In the genomic region with DNA sequence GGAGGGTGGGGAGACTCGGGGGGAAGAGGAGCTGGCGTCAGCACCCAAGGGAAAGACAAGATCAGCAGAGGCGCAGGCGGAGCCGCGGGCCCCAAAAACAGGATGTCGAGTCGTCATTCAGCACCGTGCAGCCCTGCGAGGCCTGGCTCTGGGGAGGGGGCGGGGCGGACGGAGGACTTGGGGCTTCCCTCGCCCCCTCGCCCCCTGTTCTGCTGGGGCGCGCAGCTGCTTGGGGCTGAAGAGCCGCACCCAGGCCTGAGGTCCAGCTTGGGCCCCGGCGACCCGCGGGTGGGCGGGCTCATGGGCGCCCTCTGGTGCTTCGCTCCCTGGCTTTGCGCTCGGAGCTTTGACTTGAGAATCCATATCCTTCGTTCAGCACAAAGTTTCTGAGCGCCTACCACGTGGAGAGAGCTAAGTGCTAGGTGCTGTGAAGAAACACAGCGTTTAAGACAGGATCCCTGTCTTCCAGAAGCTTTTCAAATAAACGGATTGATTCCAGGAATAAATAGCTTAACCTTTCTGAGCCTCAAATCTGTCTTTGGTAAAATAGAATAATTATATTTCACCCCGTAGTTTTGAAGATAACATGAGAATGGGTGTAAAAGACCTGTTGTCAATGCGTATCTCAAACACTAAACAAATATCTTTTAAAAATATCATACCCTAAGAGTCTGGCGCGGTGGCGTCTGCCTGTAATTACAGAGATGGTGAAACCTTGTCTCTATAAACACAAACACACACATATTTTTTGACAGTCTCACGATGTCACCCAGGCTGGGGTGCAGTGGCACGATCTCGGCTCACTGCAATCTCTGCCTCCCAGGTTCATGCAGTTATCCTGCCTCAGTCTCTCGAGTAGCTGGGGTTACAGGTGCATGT, we compare ENCODE assay signal across 1 cellular context.
TF ChIP-seq lines count a peak whose summit lies in the region.

No MANE protein-coding gene starts in this region.

TF ChIP-seq in HepG2, 621 proteins besides CTCF, POLR2A, EP300 and RAD21 (continued from another document and continues in another):
- TF ChIP-seq, protein P1, sequence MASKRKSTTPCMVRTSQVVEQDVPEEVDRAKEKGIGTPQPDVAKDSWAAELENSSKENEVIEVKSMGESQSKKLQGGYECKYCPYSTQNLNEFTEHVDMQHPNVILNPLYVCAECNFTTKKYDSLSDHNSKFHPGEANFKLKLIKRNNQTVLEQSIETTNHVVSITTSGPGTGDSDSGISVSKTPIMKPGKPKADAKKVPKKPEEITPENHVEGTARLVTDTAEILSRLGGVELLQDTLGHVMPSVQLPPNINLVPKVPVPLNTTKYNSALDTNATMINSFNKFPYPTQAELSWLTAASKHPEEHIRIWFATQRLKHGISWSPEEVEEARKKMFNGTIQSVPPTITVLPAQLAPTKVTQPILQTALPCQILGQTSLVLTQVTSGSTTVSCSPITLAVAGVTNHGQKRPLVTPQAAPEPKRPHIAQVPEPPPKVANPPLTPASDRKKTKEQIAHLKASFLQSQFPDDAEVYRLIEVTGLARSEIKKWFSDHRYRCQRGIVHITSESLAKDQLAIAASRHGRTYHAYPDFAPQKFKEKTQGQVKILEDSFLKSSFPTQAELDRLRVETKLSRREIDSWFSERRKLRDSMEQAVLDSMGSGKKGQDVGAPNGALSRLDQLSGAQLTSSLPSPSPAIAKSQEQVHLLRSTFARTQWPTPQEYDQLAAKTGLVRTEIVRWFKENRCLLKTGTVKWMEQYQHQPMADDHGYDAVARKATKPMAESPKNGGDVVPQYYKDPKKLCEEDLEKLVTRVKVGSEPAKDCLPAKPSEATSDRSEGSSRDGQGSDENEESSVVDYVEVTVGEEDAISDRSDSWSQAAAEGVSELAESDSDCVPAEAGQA (IDR thresholded peaks at IDR 0.05; ENCODE audit: low read depth), result no peak
- TF ChIP-seq, protein P1 (CRISPR knock-in tag; IDR thresholded peaks at IDR 0.05; ENCODE audit: borderline replicate concordance), result no peak
- no peak for TF ChIP-seq HMG20B (CRISPR knock-in tag; conservative IDR thresholded peaks at IDR 0.05)
- TF ChIP-seq ZNF431 (CRISPR knock-in tag; IDR thresholded peaks at IDR 0.05; ENCODE audit: borderline replicate concordance, low read depth), result no peak
- TF ChIP-seq SPEN (CRISPR knock-in tag; IDR thresholded peaks at IDR 0.05; ENCODE audit: low read depth), result no peak
- no peak for TF ChIP-seq ZHX1 (CRISPR knock-in tag; IDR thresholded peaks at IDR 0.05; ENCODE audit: low read depth)
- TF ChIP-seq MATR3 (CRISPR knock-in tag; IDR thresholded peaks at IDR 0.05), result no peak
- peak; percentile 66 for TF ChIP-seq ZNF781 (CRISPR knock-in tag; IDR thresholded peaks at IDR 0.05; ENCODE audit: borderline replicate concordance, not compliant biosample characterization)
- no peak; the same call in 1 of the 2 replicates for TF ChIP-seq FOXO1 (CRISPR knock-in tag; IDR thresholded peaks at IDR 0.05)
- TF ChIP-seq ZNF577 (CRISPR knock-in tag; IDR thresholded peaks at IDR 0.05; ENCODE audit: borderline replicate concordance, low read depth), result no peak
- no peak for TF ChIP-seq CBX5 (CRISPR knock-in tag; IDR thresholded peaks at IDR 0.05; ENCODE audit: borderline replicate concordance)
- peak; percentile 65 for TF ChIP-seq IRF2 (CRISPR knock-in tag; IDR thresholded peaks at IDR 0.05)
- TF ChIP-seq ZNF432 (CRISPR knock-in tag; IDR thresholded peaks at IDR 0.05; ENCODE audit: borderline replicate concordance), result no peak
- TF ChIP-seq, protein P2, sequence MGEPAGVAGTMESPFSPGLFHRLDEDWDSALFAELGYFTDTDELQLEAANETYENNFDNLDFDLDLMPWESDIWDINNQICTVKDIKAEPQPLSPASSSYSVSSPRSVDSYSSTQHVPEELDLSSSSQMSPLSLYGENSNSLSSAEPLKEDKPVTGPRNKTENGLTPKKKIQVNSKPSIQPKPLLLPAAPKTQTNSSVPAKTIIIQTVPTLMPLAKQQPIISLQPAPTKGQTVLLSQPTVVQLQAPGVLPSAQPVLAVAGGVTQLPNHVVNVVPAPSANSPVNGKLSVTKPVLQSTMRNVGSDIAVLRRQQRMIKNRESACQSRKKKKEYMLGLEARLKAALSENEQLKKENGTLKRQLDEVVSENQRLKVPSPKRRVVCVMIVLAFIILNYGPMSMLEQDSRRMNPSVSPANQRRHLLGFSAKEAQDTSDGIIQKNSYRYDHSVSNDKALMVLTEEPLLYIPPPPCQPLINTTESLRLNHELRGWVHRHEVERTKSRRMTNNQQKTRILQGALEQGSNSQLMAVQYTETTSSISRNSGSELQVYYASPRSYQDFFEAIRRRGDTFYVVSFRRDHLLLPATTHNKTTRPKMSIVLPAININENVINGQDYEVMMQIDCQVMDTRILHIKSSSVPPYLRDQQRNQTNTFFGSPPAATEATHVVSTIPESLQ (CRISPR knock-in tag; conservative IDR thresholded peaks at IDR 0.05), result no peak
- no peak; the same call in 1 of the 2 replicates for TF ChIP-seq ZNF619 (CRISPR knock-in tag; IDR thresholded peaks at IDR 0.05)
- TF ChIP-seq ZNF563 (CRISPR knock-in tag; IDR thresholded peaks at IDR 0.05), result no peak
- no peak for TF ChIP-seq SOX6 (IDR thresholded peaks at IDR 0.05)
- TF ChIP-seq SOX6 (CRISPR knock-in tag; IDR thresholded peaks at IDR 0.05), result no peak; the same call in 1 of the 2 replicates
- no peak for TF ChIP-seq ZC3H4 (CRISPR knock-in tag; IDR thresholded peaks at IDR 0.05; ENCODE audit: borderline replicate concordance)
- TF ChIP-seq MEF2D (CRISPR knock-in tag; IDR thresholded peaks at IDR 0.05), result peak; percentile 49; the same call in 1 of the 2 replicates
- no peak for TF ChIP-seq EHMT2 (IDR thresholded peaks at IDR 0.05; ENCODE audit: borderline replicate concordance, low read depth, low read length)
- TF ChIP-seq JDP2 (CRISPR knock-in tag; IDR thresholded peaks at IDR 0.05; ENCODE audit: borderline replicate concordance), result no peak
- no peak for TF ChIP-seq RNF2 (conservative IDR thresholded peaks at IDR 0.05; ENCODE audit: low read depth)
- TF ChIP-seq NR0B2 (CRISPR knock-in tag; IDR thresholded peaks at IDR 0.05), result no peak; the same call in 1 of the 2 replicates
- TF ChIP-seq ZMAT5 (CRISPR knock-in tag; IDR thresholded peaks at IDR 0.05; ENCODE audit: borderline replicate concordance, low read depth), result no peak
- no peak for TF ChIP-seq ZNF121 (CRISPR knock-in tag; IDR thresholded peaks at IDR 0.05)
- TF ChIP-seq ZNF556 (CRISPR knock-in tag; IDR thresholded peaks at IDR 0.05; ENCODE audit: borderline replicate concordance), result no peak
- TF ChIP-seq, protein P3, sequence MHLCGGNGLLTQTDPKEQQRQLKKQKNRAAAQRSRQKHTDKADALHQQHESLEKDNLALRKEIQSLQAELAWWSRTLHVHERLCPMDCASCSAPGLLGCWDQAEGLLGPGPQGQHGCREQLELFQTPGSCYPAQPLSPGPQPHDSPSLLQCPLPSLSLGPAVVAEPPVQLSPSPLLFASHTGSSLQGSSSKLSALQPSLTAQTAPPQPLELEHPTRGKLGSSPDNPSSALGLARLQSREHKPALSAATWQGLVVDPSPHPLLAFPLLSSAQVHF (CRISPR knock-in tag; IDR thresholded peaks at IDR 0.05), result no peak
- TF ChIP-seq RARA (CRISPR knock-in tag; IDR thresholded peaks at IDR 0.05), result no peak
- no peak for TF ChIP-seq TBP (CRISPR knock-in tag; IDR thresholded peaks at IDR 0.05)
- TF ChIP-seq FOXA1 (IDR thresholded peaks at IDR 0.05), result no peak
- TF ChIP-seq FOXA1 (CRISPR knock-in tag; IDR thresholded peaks at IDR 0.05), result no peak
- TF ChIP-seq, protein P4, sequence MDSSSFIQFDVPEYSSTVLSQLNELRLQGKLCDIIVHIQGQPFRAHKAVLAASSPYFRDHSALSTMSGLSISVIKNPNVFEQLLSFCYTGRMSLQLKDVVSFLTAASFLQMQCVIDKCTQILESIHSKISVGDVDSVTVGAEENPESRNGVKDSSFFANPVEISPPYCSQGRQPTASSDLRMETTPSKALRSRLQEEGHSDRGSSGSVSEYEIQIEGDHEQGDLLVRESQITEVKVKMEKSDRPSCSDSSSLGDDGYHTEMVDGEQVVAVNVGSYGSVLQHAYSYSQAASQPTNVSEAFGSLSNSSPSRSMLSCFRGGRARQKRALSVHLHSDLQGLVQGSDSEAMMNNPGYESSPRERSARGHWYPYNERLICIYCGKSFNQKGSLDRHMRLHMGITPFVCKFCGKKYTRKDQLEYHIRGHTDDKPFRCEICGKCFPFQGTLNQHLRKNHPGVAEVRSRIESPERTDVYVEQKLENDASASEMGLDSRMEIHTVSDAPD (CRISPR knock-in tag; IDR thresholded peaks at IDR 0.05), result no peak
- no peak for TF ChIP-seq THAP7 (CRISPR knock-in tag; IDR thresholded peaks at IDR 0.05)
- TF ChIP-seq, protein P5, sequence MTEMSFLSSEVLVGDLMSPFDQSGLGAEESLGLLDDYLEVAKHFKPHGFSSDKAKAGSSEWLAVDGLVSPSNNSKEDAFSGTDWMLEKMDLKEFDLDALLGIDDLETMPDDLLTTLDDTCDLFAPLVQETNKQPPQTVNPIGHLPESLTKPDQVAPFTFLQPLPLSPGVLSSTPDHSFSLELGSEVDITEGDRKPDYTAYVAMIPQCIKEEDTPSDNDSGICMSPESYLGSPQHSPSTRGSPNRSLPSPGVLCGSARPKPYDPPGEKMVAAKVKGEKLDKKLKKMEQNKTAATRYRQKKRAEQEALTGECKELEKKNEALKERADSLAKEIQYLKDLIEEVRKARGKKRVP (CRISPR knock-in tag; IDR thresholded peaks at IDR 0.05), result 0 out of 4 replicates have a peak, but pooled peaks of 1 of the 2 experiments have one; percentile 5
- no peak for TF ChIP-seq ZNF281 (CRISPR knock-in tag; IDR thresholded peaks at IDR 0.05; ENCODE audit: borderline replicate concordance)
